Comparison of ENCODE assay signal across 17 cellular contexts in the genomic region with DNA sequence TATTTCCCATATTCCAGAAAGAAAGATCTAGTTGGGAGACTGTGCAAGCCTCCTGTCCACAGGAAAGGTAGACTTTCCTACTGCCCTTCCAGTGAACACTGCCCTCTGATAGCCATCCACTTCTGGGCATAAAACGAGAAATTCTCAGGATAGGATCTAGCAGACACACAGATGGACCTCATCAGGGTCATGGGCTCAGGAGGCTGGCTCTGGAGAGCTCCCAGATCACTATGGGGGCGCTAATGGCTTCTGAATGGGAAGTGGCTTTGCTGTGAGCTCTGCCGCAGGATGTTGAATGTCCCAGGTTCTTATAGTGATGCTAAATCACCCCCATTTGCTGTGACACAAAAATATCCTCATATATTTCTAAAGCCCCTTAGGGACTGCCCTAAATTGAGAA.
A peak's percentile ranks its signal among the peaks of the same experiment; 100 is the strongest.
DNase-seq lines count a peak whose midpoint lies in the region; ATAC-seq and TF ChIP-seq lines count a peak whose summit lies in the region.
"Had no signal": no experiment of that assay in that cellular context is flagged by ENCODE, and none has a peak within 500 bp of the region (broad histone marks: within the 10 kb centered on the region; RNA-seq: fewer than 3 reads in every experiment).

No MANE protein-coding gene starts in this region.

- H3K79me2 ChIP-seq in SK-N-SH (ENCODE audit: insufficient read depth) = peaks cover 6% of the 10 kb centered on the region; the same call in 1 of the 2 replicates
- no peaks in the 10 kb centered on the region for H3K79me2 ChIP-seq in GM23248 (ENCODE audit: insufficient read depth)

- in situ Hi-C loops in GM23248 (cut with MboI) = no loop called here

- POLR2A ChIA-PET in SK-N-SH (lab: Yijun Ruan, JAX) = no interaction called here

- CTCF ChIA-PET in SK-N-SH (lab: Yijun Ruan, JAX) = interaction anchor here (1.0 to 2.5 kb wide), 2 partner anchors 40 to 44 kb away, joined by 3 to 8 read pairs; no protein-coding TSS in a partner anchor

- H3K4me3 Mint-ChIP-seq in dendritic cell treated with granulocyte-macrophage colony-stimulating factor and Interleukin-4, amounts not matched to agents 40 ng/mL and 50 ng/mL, for 4 days = no peak overlapping the region
- H3K4me3 Mint-ChIP-seq: CD14-positive monocyte; CD8-positive, alpha-beta T cell; H9 had no signal

- H3K4me2 ChIP-seq in SK-N-SH = no peak overlapping the region
- no peak overlapping the region for H3K4me2 ChIP-seq in GM23248 (ENCODE audit: unreplicated experiment)

- H3K4me1 ChIP-seq in SK-N-SH (ENCODE audit: control insufficient read depth in 1 of 2, insufficient read depth in 2 of 2, low read depth in 1 of 2, low read length in 1 of 2) (peaks cover 7 to 18% of the 10 kb centered on the region in 2 experiments; a peak in 3 of 4 replicates), psoas muscle (peaks cover 79% of the 10 kb centered on the region), GM23248 (ENCODE audit: insufficient read depth) (peaks cover 24% of the 10 kb centered on the region), ovary (ENCODE audit: insufficient read depth) (peaks cover 4% of the 10 kb centered on the region)

- no peak for ATAC-seq in SK-N-SH treated with all-trans-retinoic acid at 6 μM for 48 hours
- no peak for ATAC-seq in psoas muscle
- ATAC-seq: CD8-positive, alpha-beta T cell had no signal

- intact Hi-C loops in dendritic cell treated with granulocyte-macrophage colony-stimulating factor and Interleukin-4, amounts not matched to agents 40 ng/mL and 50 ng/mL, for 4 days (cut with micrococcal nuclease) = no loop called here
- intact Hi-C loops in psoas muscle (cut with DNase I) = no loop called here
- intact Hi-C loops in ovary (cut with DNase I) = no loop called here

- TF ChIP-seq CTCF in SK-N-SH (IDR thresholded peaks at IDR 0.05) (no peak), psoas muscle (IDR thresholded peaks at IDR 0.05) (no peak), ovary (IDR thresholded peaks at IDR 0.05) (no peak)

- H3K36me3 ChIP-seq in SK-N-SH (replicated peaks in 1 of 2; ENCODE audit: control insufficient read depth in 1 of 2, insufficient read depth in 2 of 2, low read length in 1 of 2) (peaks cover 24 to 57% of the 10 kb centered on the region in 2 experiments), psoas muscle (ENCODE audit: insufficient read depth in 1 of 2, low read depth in 1 of 2) (peaks cover 0 to 83% of the 10 kb centered on the region in 2 donors), GM23248 (ENCODE audit: low read depth) (no peaks in the 10 kb centered on the region), ovary (no peaks in the 10 kb centered on the region)

- H3K36me3 Mint-ChIP-seq in dendritic cell treated with granulocyte-macrophage colony-stimulating factor and Interleukin-4, amounts not matched to agents 40 ng/mL and 50 ng/mL, for 4 days (ENCODE audit: low read depth) = peaks cover 75% of the 10 kb centered on the region

- H3K27me3 ChIP-seq in SK-N-SH (ENCODE audit: insufficient read depth) (no peaks in the 10 kb centered on the region), psoas muscle (ENCODE audit: insufficient read depth in 3 of 3, low read length in 2 of 3) (no peaks in the 10 kb centered on the region), GM23248 (replicated peaks; ENCODE audit: insufficient read depth) (no peaks in the 10 kb centered on the region), ovary (no peaks in the 10 kb centered on the region)

- peaks cover 39% of the 10 kb centered on the region for H3K4me1 Mint-ChIP-seq in dendritic cell treated with granulocyte-macrophage colony-stimulating factor and Interleukin-4, amounts not matched to agents 40 ng/mL and 50 ng/mL, for 4 days (ENCODE audit: low read depth)

- WGBS in SK-N-SH (ENCODE audit: low lambda C conversion rate) = 86% methylated on average over 3 of the region's 3 CpGs
- 74 to 81% (median 81%) methylated on average over 3 of the region's 3 CpGs for WGBS in psoas muscle, 3 donors
- 95 to 96% methylated on average over 3 of the region's 3 CpGs for WGBS in GM23248 (ENCODE audit: low coverage in 1 of 2, low lambda C conversion rate in 2 of 2, missing lambda C conversion rate in 2 of 2), 2 experiments
- WGBS in ovary, 3 donors = 83 to 91% (median 84%) methylated on average over 3 of the region's 3 CpGs

- H3K4me3 ChIP-seq in SK-N-SH (ENCODE audit: low read depth in 2 of 2, low read length in 1 of 2) (no peak overlapping the region), psoas muscle (no peak overlapping the region), GM23248 (no peak overlapping the region), ovary (no peak overlapping the region)

- peak overlapping the region in 1 of 2 experiments; percentile 90; a peak in 1 of 4 replicates for H3K27ac ChIP-seq in SK-N-SH (ENCODE audit: low read depth in 2 of 2, low read length in 1 of 2)
- peak overlapping the region; percentile 81 for H3K27ac ChIP-seq in psoas muscle
- H3K27ac ChIP-seq in GM23248 = no peak overlapping the region
- H3K27ac ChIP-seq in ovary = no peak overlapping the region
- H3K27ac ChIP-seq: 22Rv1, HL-60 had no signal

- no peaks in the 10 kb centered on the region for H3K9me3 Mint-ChIP-seq in dendritic cell treated with granulocyte-macrophage colony-stimulating factor and Interleukin-4, amounts not matched to agents 40 ng/mL and 50 ng/mL, for 4 days
- H3K9me3 Mint-ChIP-seq: CD8-positive, alpha-beta T cell; H9 had no signal

- DNase-seq in SK-N-SH (peak; percentile 31), psoas muscle (no peak), GM23248 (no peak), ovary (no peak), hippocampal formation (lab: John Stamatoyannopoulos, UW) (no peak)
- DNase-seq: CD8-positive, alpha-beta T cell; COR-L47; DMS153; DMS79 treated with DMSO at 0.1 percent for 48 hours; EL; GOT3; H9 had no signal

- H3K9me2 ChIP-seq in SK-N-SH (no peaks in the 10 kb centered on the region), GM23248 (ENCODE audit: insufficient read depth) (no peaks in the 10 kb centered on the region)

- no peaks in the 10 kb centered on the region for H3K27me3 Mint-ChIP-seq in dendritic cell treated with granulocyte-macrophage colony-stimulating factor and Interleukin-4, amounts not matched to agents 40 ng/mL and 50 ng/mL, for 4 days

- TF ChIP-seq RAD21 in SK-N-SH (IDR thresholded peaks at IDR 0.05; ENCODE audit: low read length) = no peak

- H3K9me3 ChIP-seq in SK-N-SH (no peaks in the 10 kb centered on the region), psoas muscle (no peaks in the 10 kb centered on the region), GM23248 (ENCODE audit: low read depth) (no peaks in the 10 kb centered on the region), ovary (no peaks in the 10 kb centered on the region)

- no peak for TF ChIP-seq EP300 in SK-N-SH (IDR thresholded peaks at IDR 0.05; ENCODE audit: borderline replicate concordance in 1 of 2, low read depth in 1 of 2, low read length in 1 of 2)
- no peak for TF ChIP-seq EP300 in ovary (IDR thresholded peaks at IDR 0.05)

- no peak overlapping the region for H2AFZ ChIP-seq in SK-N-SH (ENCODE audit: low read depth)
- no peak overlapping the region for H2AFZ ChIP-seq in GM23248

- peaks cover 38% of the 10 kb centered on the region for H3F3A ChIP-seq in SK-N-SH (replicated peaks; ENCODE audit: insufficient read depth)
- peaks cover 18% of the 10 kb centered on the region for H3F3A ChIP-seq in GM23248 (ENCODE audit: insufficient read depth)

- no peaks in the 10 kb centered on the region; the same call in 1 of the 2 replicates for H4K20me1 ChIP-seq in SK-N-SH (ENCODE audit: insufficient read depth)
- H4K20me1 ChIP-seq in GM23248 (ENCODE audit: insufficient read depth) = no peaks in the 10 kb centered on the region

- H3K9ac ChIP-seq in SK-N-SH (no peak overlapping the region), GM23248 (no peak overlapping the region)

- H3K27ac Mint-ChIP-seq in dendritic cell treated with granulocyte-macrophage colony-stimulating factor and Interleukin-4, amounts not matched to agents 40 ng/mL and 50 ng/mL, for 4 days = peak overlapping the region; percentile 22
- H3K27ac Mint-ChIP-seq: CD8-positive, alpha-beta T cell; H9 had no signal

- no peak for TF ChIP-seq POLR2A in ovary (IDR thresholded peaks at IDR 0.05)

TF ChIP-seq in SK-N-SH, 30 proteins besides CTCF, POLR2A, EP300 and RAD21 (continues in another document):
- TF ChIP-seq TCF12 (IDR thresholded peaks at IDR 0.05) (no peak), TEAD4 (IDR thresholded peaks at IDR 0.05; ENCODE audit: borderline replicate concordance, insufficient read depth) (no peak), SIN3A (IDR thresholded peaks at IDR 0.05; ENCODE audit: borderline replicate concordance, low read depth, low read length) (no peak), FOSL2 (IDR thresholded peaks at IDR 0.05; ENCODE audit: borderline replicate concordance, low read depth) (no peak), YY1 (IDR thresholded peaks at IDR 0.05; ENCODE audit: low read depth) (no peak), CHD2 (IDR thresholded peaks at IDR 0.05; ENCODE audit: low read length, partially characterized antibody) (no peak), FOXM1 (IDR thresholded peaks at IDR 0.05; ENCODE audit: low read depth) (no peak)
- TF ChIP-seq, protein P1, sequence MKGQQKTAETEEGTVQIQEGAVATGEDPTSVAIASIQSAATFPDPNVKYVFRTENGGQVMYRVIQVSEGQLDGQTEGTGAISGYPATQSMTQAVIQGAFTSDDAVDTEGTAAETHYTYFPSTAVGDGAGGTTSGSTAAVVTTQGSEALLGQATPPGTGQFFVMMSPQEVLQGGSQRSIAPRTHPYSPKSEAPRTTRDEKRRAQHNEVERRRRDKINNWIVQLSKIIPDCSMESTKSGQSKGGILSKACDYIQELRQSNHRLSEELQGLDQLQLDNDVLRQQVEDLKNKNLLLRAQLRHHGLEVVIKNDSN (IDR thresholded peaks at IDR 0.05; ENCODE audit: borderline replicate concordance, low read depth) = no peak

TF ChIP-seq in SK-N-SH treated with all-trans-retinoic acid at 6 μM for 48 hours, 23 proteins besides CTCF, POLR2A, EP300 and RAD21 (continues in another document):
- TF ChIP-seq ZFP3 (CRISPR knock-in tag; IDR thresholded peaks at IDR 0.05) (no peak), ZNF70 (CRISPR knock-in tag; IDR thresholded peaks at IDR 0.05) (no peak), PPARA (CRISPR knock-in tag; IDR thresholded peaks at IDR 0.05; ENCODE audit: borderline replicate concordance) (no peak), ZNF565 (CRISPR knock-in tag; conservative IDR thresholded peaks at IDR 0.05; ENCODE audit: low read depth) (no peak)
